In genomic region chr16:12178251-12178990, GRCh38 we compare ENCODE assay signal across 17 cellular contexts.
DNase-seq lines count a peak whose midpoint lies in the region; ATAC-seq and TF ChIP-seq lines count a peak whose summit lies in the region.
"Had no signal": no experiment of that assay in that cellular context is flagged by ENCODE, and none has a peak within 500 bp of the region (broad histone marks: within the 10 kb centered on the region; RNA-seq: fewer than 3 reads in every experiment).

No MANE protein-coding gene starts in this region.

- DNase-seq in DMS 273 (lab: John Stamatoyannopoulos, UW; ENCODE audit: unreplicated experiment): peak; percentile 61
- DNase-seq in DMS 273 treated with DMSO at 0.1 percent for 48 hours (lab: John Stamatoyannopoulos, UW): no peak
- DNase-seq in fibroblast of pulmonary artery (ENCODE audit: low read depth): peak; percentile 82
- peak; percentile 69 for DNase-seq in mucosa of gallbladder (ENCODE audit: low spot score)
- DNase-seq in upper lobe of left lung: no peak
- DNase-seq in endothelial cell (ENCODE audit: low spot score): no peak
- no peak for DNase-seq in HFFc6
- no peak for DNase-seq in NCI-H2029 (lab: John Stamatoyannopoulos, UW)
- DNase-seq: activated CD8-positive, alpha-beta T cell treated with anti-CD3 and anti-CD28 coated beads, Interleukin-2, amount 10 ng/mL, durations not matched to agents 7 days and 5 days; dermis blood vessel endothelial cell; NCI-H1694 treated with DMSO at 0.1 percent for 48 hours; OCI-M1; stimulated activated CD4-positive, alpha-beta T cell treated with anti-CD3 and anti-CD28 coated beads, Interleukin-2, amount 100 ng/mL, for 48 hours; stimulated activated naive CD8-positive, alpha-beta T cell treated with anti-CD3 and anti-CD28 coated beads, Interleukin-15, Interleukin-2, amounts not matched to agents 100 U/mL and 50 U/mL, for 24 hours; T-helper 2 cell had no signal

- H3K27me3 Mint-ChIP-seq in endothelial cell (ENCODE audit: unreplicated experiment) (peaks cover 2% of the 10 kb centered on the region), HFFc6 (ENCODE audit: insufficient read depth) (no peaks in the 10 kb centered on the region)
- H3K27me3 Mint-ChIP-seq: activated naive CD4-positive, alpha-beta T cell treated with anti-CD3 and anti-CD28 coated beads, Interleukin-2, amount 50 U/mL, for 24 hours had no signal

- no peaks in the 10 kb centered on the region for H3K9me3 ChIP-seq in upper lobe of left lung

- H3K36me3 ChIP-seq in upper lobe of left lung: no peaks in the 10 kb centered on the region

- TF ChIP-seq CTCF in fibroblast of pulmonary artery (IDR thresholded peaks at IDR 0.05; ENCODE audit: low read length, missing control alignments) (no peak), upper lobe of left lung (IDR thresholded peaks at IDR 0.05) (no peak), endothelial cell (IDR thresholded peaks at IDR 0.05; ENCODE audit: unreplicated experiment) (no peak), HFFc6 (IDR thresholded peaks at IDR 0.05) (no peak)

- no peaks in the 10 kb centered on the region for H3K27me3 ChIP-seq in upper lobe of left lung

- peaks cover 4% of the 10 kb centered on the region for H3K4me1 Mint-ChIP-seq in endothelial cell (ENCODE audit: unreplicated experiment)
- peaks cover 14% of the 10 kb centered on the region for H3K4me1 Mint-ChIP-seq in HFFc6 (ENCODE audit: low read depth)

- 84 to 89% methylated on average over 11 to 13 of the region's 13 CpGs for WGBS in upper lobe of left lung, 2 donors

- no peak for TF ChIP-seq POLR2A in upper lobe of left lung (IDR thresholded peaks at IDR 0.05)

- H3K4me3 ChIP-seq in fibroblast of pulmonary artery (replicated peaks; ENCODE audit: low read depth, low read length): no peak overlapping the region
- no peak overlapping the region for H3K4me3 ChIP-seq in upper lobe of left lung

- H3K9me3 Mint-ChIP-seq in endothelial cell (ENCODE audit: unreplicated experiment) (no peaks in the 10 kb centered on the region), HFFc6 (no peaks in the 10 kb centered on the region)
- H3K9me3 Mint-ChIP-seq: activated naive CD4-positive, alpha-beta T cell treated with anti-CD3 and anti-CD28 coated beads, Interleukin-2, amount 50 U/mL, for 24 hours had no signal

- no peak overlapping the region for H3K27ac Mint-ChIP-seq in endothelial cell (ENCODE audit: unreplicated experiment)
- H3K27ac Mint-ChIP-seq in HFFc6: no peak overlapping the region
- H3K27ac Mint-ChIP-seq: activated CD8-positive, alpha-beta T cell treated with anti-CD3 and anti-CD28 coated beads, Interleukin-2, amount 10 ng/mL, durations not matched to agents 7 days and 5 days; activated naive CD4-positive, alpha-beta T cell treated with anti-CD3 and anti-CD28 coated beads, Interleukin-2, amount 50 U/mL, for 24 hours had no signal

- H3K4me3 Mint-ChIP-seq in endothelial cell (ENCODE audit: unreplicated experiment) (no peak overlapping the region), HFFc6 (no peak overlapping the region; the same call in 1 of the 2 replicates)
- H3K4me3 Mint-ChIP-seq: activated CD8-positive, alpha-beta T cell treated with anti-CD3 and anti-CD28 coated beads, Interleukin-2, amount 10 ng/mL, durations not matched to agents 7 days and 5 days; activated naive CD4-positive, alpha-beta T cell treated with anti-CD3 and anti-CD28 coated beads, Interleukin-2, amount 50 U/mL, for 24 hours had no signal

- peaks cover 0 to 4% (median 0%) of the 10 kb centered on the region in 4 donors for H3K4me1 ChIP-seq in upper lobe of left lung

- no peaks in the 10 kb centered on the region for H3K36me3 Mint-ChIP-seq in endothelial cell (ENCODE audit: low read depth, unreplicated experiment)
- H3K36me3 Mint-ChIP-seq in HFFc6 (ENCODE audit: low read depth): no peaks in the 10 kb centered on the region

- no peak overlapping the region for H3K27ac ChIP-seq in upper lobe of left lung
- H3K27ac ChIP-seq: 22Rv1 had no signal

- ATAC-seq in upper lobe of left lung (ENCODE audit: low FRiP score in 2 of 2): peak; percentile 65 to 71
- ATAC-seq: activated CD8-positive, alpha-beta T cell treated with anti-CD3 and anti-CD28 coated beads, Interleukin-2, amount 10 ng/mL, durations not matched to agents 7 days and 5 days; stimulated activated naive CD8-positive, alpha-beta T cell treated with anti-CD3 and anti-CD28 coated beads, Interleukin-15, Interleukin-2, amounts not matched to agents 100 U/mL and 50 U/mL, for 24 hours had no signal

- TF ChIP-seq EP300 in upper lobe of left lung (IDR thresholded peaks at IDR 0.05): peak in 1 of 4 donors; percentile 8

Comparison
In these comparisons a context has a peak if more than half of its experiments do, and no peak if none do; other contexts are left out.
1. DNase-seq: peak in DMS 273 (single experiment), fibroblast of pulmonary artery (single experiment) and mucosa of gallbladder (single experiment); none in DMS 273 treated with DMSO at 0.1 percent for 48 hours (single experiment), upper lobe of left lung (0 of 2), endothelial cell (single experiment), HFFc6 (single experiment) and NCI-H2029 (single experiment).